In the genomic region with DNA sequence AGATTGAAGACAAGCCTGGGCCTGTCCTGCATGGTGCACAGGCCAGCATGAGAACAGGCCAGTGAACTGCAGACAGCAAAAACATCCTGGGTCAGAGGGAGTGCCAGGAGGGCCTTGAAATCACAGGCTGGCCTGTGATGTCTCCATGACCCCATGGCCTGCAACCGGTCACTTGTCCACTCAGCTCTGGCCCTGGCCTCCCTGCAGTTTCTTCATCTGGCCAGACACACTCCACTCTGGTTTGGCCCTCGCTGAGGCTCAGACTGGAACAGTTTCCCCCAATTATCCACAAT, we compare ENCODE assay signal across 10 cellular contexts.
DNase-seq lines count a peak whose midpoint lies in the region; ATAC-seq, FAIRE-seq and TF ChIP-seq lines count a peak whose summit lies in the region.
"Had no signal": no experiment of that assay in that cellular context is flagged by ENCODE, and none has a peak within 500 bp of the region (broad histone marks: within the 10 kb centered on the region; RNA-seq: fewer than 3 reads in every experiment).

No MANE protein-coding gene starts in this region.

- peaks cover 24% of the 10 kb centered on the region for H3K4me1 ChIP-seq in RWPE2 (ENCODE audit: insufficient read depth, poor library complexity, severe bottlenecking)
- peaks cover 20 to 22% of the 10 kb centered on the region in 2 donors for H3K4me1 ChIP-seq in mucosa of rectum (ENCODE audit: control insufficient read depth in 2 of 2, insufficient read depth in 2 of 2, low read length in 2 of 2)

- H3K9me3 ChIP-seq in RWPE2 (ENCODE audit: severe bottlenecking) (no peaks in the 10 kb centered on the region), mucosa of rectum (ENCODE audit: control insufficient read depth in 2 of 2, low read length in 2 of 2) (no peaks in the 10 kb centered on the region)

- DNase-seq in RWPE2 (ENCODE audit: low spot score), result no peak
- DNase-seq in epithelial cell of prostate (ENCODE audit: low read depth, low spot score), result no peak
- no peak for DNase-seq in substantia nigra (lab: John Stamatoyannopoulos, UW)
- DNase-seq in GM19239 (ENCODE audit: insufficient read length, low spot score), result no peak
- no peak for DNase-seq in NCI-H2227 treated with DMSO at 0.1 percent for 48 hours (lab: John Stamatoyannopoulos, UW)
- DNase-seq in NCI-H226, result no peak
- DNase-seq: activated CD8-positive, alpha-beta memory T cell treated with anti-CD3 and anti-CD28 coated beads for 24 hours; COR-L47 had no signal

- no peak for FAIRE-seq in GM19239 (lab: Jason Lieb, UNC)

- H3K27me3 ChIP-seq in RWPE2 (ENCODE audit: insufficient read depth, poor library complexity, severe bottlenecking), result no peaks in the 10 kb centered on the region
- H3K27me3 ChIP-seq in mucosa of rectum (ENCODE audit: control insufficient read depth in 2 of 2, insufficient read depth in 2 of 2, low read length in 2 of 2), result no peaks in the 10 kb centered on the region

- H3K36me3 ChIP-seq in RWPE2 (ENCODE audit: low read depth), result no peaks in the 10 kb centered on the region
- H3K36me3 ChIP-seq in mucosa of rectum (ENCODE audit: control insufficient read depth in 2 of 2, insufficient read depth in 2 of 2, low read length in 2 of 2), result no peaks in the 10 kb centered on the region

- peak overlapping the region in 1 of 2 donors; percentile 5 for H3K9ac ChIP-seq in mucosa of rectum (ENCODE audit: low read depth in 1 of 2, low read length in 2 of 2)

- ATAC-seq in RWPE2 (ENCODE audit: low read depth), result peak; percentile 68
- no peak for ATAC-seq in HG03565 (IDR thresholded peaks at IDR 0.05; ENCODE audit: unreplicated experiment)

- H3K4me3 ChIP-seq in RWPE2 (ENCODE audit: severe bottlenecking) (no peak overlapping the region), mucosa of rectum (ENCODE audit: low read length in 2 of 2) (no peak overlapping the region)

- TF ChIP-seq CTCF in RWPE2 (IDR thresholded peaks at IDR 0.05; ENCODE audit: poor library complexity, severe bottlenecking), result no peak

- H3K27ac ChIP-seq in RWPE2 (ENCODE audit: poor library complexity, severe bottlenecking) (no peak overlapping the region), epithelial cell of prostate (peak overlapping the region; percentile 13), mucosa of rectum (ENCODE audit: low read depth in 2 of 2, low read length in 2 of 2) (peak overlapping the region; percentile 70 to 73), substantia nigra (ENCODE audit: low read depth, low read length, poor library complexity, severe bottlenecking) (peak overlapping the region; percentile 56)
